Comparison of ENCODE assay signal across 15 cellular contexts in genomic region chr18:56565596-56566355, GRCh38.
DNase-seq lines count a peak whose midpoint lies in the region; ATAC-seq, FAIRE-seq and TF ChIP-seq lines count a peak whose summit lies in the region.
"Had no signal": no experiment of that assay in that cellular context is flagged by ENCODE, and none has a peak within 500 bp of the region (broad histone marks: within the 10 kb centered on the region; RNA-seq: fewer than 3 reads in every experiment).

No MANE protein-coding gene starts in this region.

- H3K36me3 ChIP-seq in bronchial epithelial cell (ENCODE audit: control insufficient read depth, insufficient read depth, low read length) (no peaks in the 10 kb centered on the region), mesendoderm (ENCODE audit: control insufficient read depth, insufficient read depth, low read length) (no peaks in the 10 kb centered on the region), lower lobe of right lung (no peaks in the 10 kb centered on the region)

- DNase-seq in AG09309 (ENCODE audit: low read depth) (peak; percentile 97), HT1080 (ENCODE audit: low read depth) (peak; percentile 10), bronchial epithelial cell (ENCODE audit: low read depth) (peak; percentile 56), mesendoderm (peak; percentile 4), lower lobe of right lung (no peak), urothelium cell line (ENCODE audit: low spot score) (no peak), frontal cortex (ENCODE audit: low spot score in 2 of 2) (no peak)
- DNase-seq: activated CD4-positive, alpha-beta T cell treated with anti-CD3 and anti-CD28 coated beads for 1 hour; CD8-positive, alpha-beta memory T cell; effector memory CD8-positive, alpha-beta T cell; NCI-H187 had no signal

- H4K8ac ChIP-seq in mesendoderm (ENCODE audit: low read depth, low read length), result no peak overlapping the region

- ATAC-seq in lower lobe of right lung, result no peak
- ATAC-seq in HG03354 (IDR thresholded peaks at IDR 0.05; ENCODE audit: poor library complexity, severe bottlenecking, unreplicated experiment), result no peak
- ATAC-seq: effector memory CD8-positive, alpha-beta T cell; GM12878 had no signal

- no peaks in the 10 kb centered on the region for H3K9me3 ChIP-seq in lower lobe of right lung

- no peaks in the 10 kb centered on the region for H3K79me1 ChIP-seq in mesendoderm (ENCODE audit: low read length)

- FAIRE-seq in bronchial epithelial cell (lab: Jason Lieb, UNC) (no peak), urothelium cell line (lab: Jason Lieb, UNC) (no peak), frontal cortex (lab: Jason Lieb, UNC) (no peak)
- FAIRE-seq: GM12878, keratinocyte, RCC 7860 had no signal

- H2BK120ac ChIP-seq in mesendoderm (ENCODE audit: low read depth, low read length), result no peak overlapping the region

- H3K9ac ChIP-seq in mesendoderm (ENCODE audit: low read length), result no peak overlapping the region

- H3K27ac ChIP-seq in mesendoderm (ENCODE audit: low read depth, low read length), result no peak overlapping the region
- no peak overlapping the region for H3K27ac ChIP-seq in lower lobe of right lung

- WGBS in mesendoderm (ENCODE audit: extremely low coverage, insufficient coverage, low lambda C conversion rate), result no CpG with 5 or more reads among the region's 5 CpGs

- H4K5ac ChIP-seq in mesendoderm (ENCODE audit: low read length), result no peak overlapping the region

- no peak overlapping the region for H3K4ac ChIP-seq in mesendoderm (ENCODE audit: low read depth, low read length)

- TF ChIP-seq CTCF in AG09309 (IDR thresholded peaks at IDR 0.05; ENCODE audit: control insufficient read depth, insufficient read depth, low read depth, low read length, missing control alignments), result no peak
- TF ChIP-seq CTCF in bronchial epithelial cell (IDR thresholded peaks at IDR 0.05; ENCODE audit: insufficient read depth, low read length, severe bottlenecking), result no peak
- TF ChIP-seq CTCF in lower lobe of right lung (IDR thresholded peaks at IDR 0.05), result no peak

- H3K4me1 ChIP-seq in mesendoderm (ENCODE audit: control insufficient read depth, low read depth, low read length) (no peaks in the 10 kb centered on the region), lower lobe of right lung (peaks cover 11% of the 10 kb centered on the region)

- no peak overlapping the region for H2BK5ac ChIP-seq in mesendoderm (ENCODE audit: low read length)

- H3K4me3 ChIP-seq in AG09309 (ENCODE audit: control insufficient read depth, low read depth, low read length) (no peak overlapping the region), bronchial epithelial cell (ENCODE audit: low read depth, low read length) (no peak overlapping the region), mesendoderm (ENCODE audit: low read length) (no peak overlapping the region), lower lobe of right lung (no peak overlapping the region)
- H3K4me3 ChIP-seq: GM12878 had no signal

- no peak overlapping the region for H3K4me2 ChIP-seq in mesendoderm (ENCODE audit: low read length)

- no peaks in the 10 kb centered on the region for H3K79me2 ChIP-seq in mesendoderm (ENCODE audit: control insufficient read depth, insufficient read depth, low read length)

- no peak overlapping the region for H2AK5ac ChIP-seq in mesendoderm (ENCODE audit: low read length)

- H3K27me3 ChIP-seq in bronchial epithelial cell (ENCODE audit: control insufficient read depth, insufficient read depth, low read length) (no peaks in the 10 kb centered on the region), mesendoderm (ENCODE audit: insufficient read depth, low read length, poor library complexity) (no peaks in the 10 kb centered on the region), lower lobe of right lung (ENCODE audit: low read depth) (no peaks in the 10 kb centered on the region)

- H3K18ac ChIP-seq in mesendoderm (ENCODE audit: low read length), result no peak overlapping the region

- H2BK15ac ChIP-seq in mesendoderm (replicated peaks; ENCODE audit: low read depth), result no peak overlapping the region

- no peak overlapping the region for H3K56ac ChIP-seq in mesendoderm (ENCODE audit: low read length)

- intact Hi-C loops in lower lobe of right lung (cut with DNase I), result no loop called here

- H3K23ac ChIP-seq in mesendoderm (ENCODE audit: low read length), result no peak overlapping the region

Comparison
In these comparisons a context has a peak if more than half of its experiments do, and no peak if none do; other contexts are left out.
1. DNase-seq: peak in AG09309 (single experiment), HT1080 (single experiment), bronchial epithelial cell (single experiment) and mesendoderm (single experiment); none in lower lobe of right lung (single experiment), urothelium cell line (single experiment) and frontal cortex (0 of 2).